ENCODE assay signal across 12 cellular contexts in the genomic region with DNA sequence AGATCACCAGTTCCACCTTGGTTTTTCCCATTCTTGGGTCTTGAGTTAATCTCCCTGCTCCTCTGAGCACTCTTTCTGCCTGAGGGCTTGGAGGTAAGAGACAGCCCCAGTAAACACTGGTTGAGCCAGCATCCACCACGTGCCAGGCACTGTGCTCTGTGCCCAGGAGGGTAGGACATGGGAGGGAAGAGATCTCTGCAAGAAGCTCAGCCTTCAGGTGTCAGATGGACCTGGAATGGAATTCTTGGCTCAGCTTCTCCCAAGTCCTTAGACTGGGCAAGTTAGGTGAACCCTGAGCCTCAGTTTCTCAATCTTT. TPM values are rescaled to one million over a fixed set of nuclear protein-coding genes. Genes with fewer than 3 reads are reported as not detected.
DNase-seq lines count a peak whose midpoint lies in the region; ATAC-seq and TF ChIP-seq lines count a peak whose summit lies in the region.
"Had no signal": no experiment of that assay in that cellular context is flagged by ENCODE, and none has a peak within 500 bp of the region (broad histone marks: within the 10 kb centered on the region; RNA-seq: fewer than 3 reads in every experiment).

No MANE protein-coding gene starts in this region.

- 85% methylated on average over 1 of the region's 1 CpG; no CpG with 5 or more reads in 1 of the 2 experiments for WGBS in endodermal cell (ENCODE audit: insufficient coverage in 1 of 2, insufficient read length in 1 of 2), 2 experiments

- H3K27ac ChIP-seq in AG04450 (ENCODE audit: low read depth, low read length) (peak overlapping the region; percentile 39), PC-3 (ENCODE audit: low read length) (no peak overlapping the region), endodermal cell (ENCODE audit: low read depth, low read length) (no peak overlapping the region), osteoblast (ENCODE audit: low read depth, low read length) (peak overlapping the region; percentile 86)

- no peaks in the 10 kb centered on the region for H3K27me3 ChIP-seq in AG04450 (ENCODE audit: control insufficient read depth, insufficient read depth, low read length)
- H3K27me3 ChIP-seq in PC-3 (ENCODE audit: low read length), result no peaks in the 10 kb centered on the region
- H3K27me3 ChIP-seq in endodermal cell (ENCODE audit: control insufficient read depth, insufficient read depth, low read length, poor library complexity, severe bottlenecking), result no peaks in the 10 kb centered on the region
- no peaks in the 10 kb centered on the region for H3K27me3 ChIP-seq in osteoblast (ENCODE audit: insufficient read depth, low read length)

- no TSS peak for BruUV-seq in PC-3 (replicated peaks; lab: Mats Ljungman, UMichigan)

- peak overlapping the region; percentile 93 for H3K4me3 ChIP-seq in AG04450 (ENCODE audit: low read depth, low read length)
- peak overlapping the region; percentile 96 for H3K4me3 ChIP-seq in PC-3 (ENCODE audit: low read length)
- H3K4me3 ChIP-seq in endodermal cell (ENCODE audit: low read length), result peak overlapping the region; percentile 94
- H3K4me3 ChIP-seq in osteoblast (ENCODE audit: insufficient read depth, low read length), result peak overlapping the region; percentile 87

- H4K20me1 ChIP-seq in PC-3 (ENCODE audit: low read length) (peaks cover 56% of the 10 kb centered on the region), osteoblast (ENCODE audit: insufficient read depth, low read length) (peaks cover 66% of the 10 kb centered on the region)

- peaks cover 85% of the 10 kb centered on the region for H3K79me2 ChIP-seq in PC-3 (ENCODE audit: low read length)
- peaks cover 79% of the 10 kb centered on the region for H3K79me2 ChIP-seq in osteoblast (ENCODE audit: insufficient read depth, low read length)

- no peak overlapping the region for H2AFZ ChIP-seq in PC-3 (ENCODE audit: low read length)
- H2AFZ ChIP-seq in osteoblast (ENCODE audit: low read length), result no peak overlapping the region

- no peaks in the 10 kb centered on the region for H3K27me3 Mint-ChIP-seq in endodermal cell (ENCODE audit: insufficient read depth)

- no peak for DNase-seq in AG04450 (ENCODE audit: low read depth, low spot score)
- no peak for DNase-seq in PC-3
- no peak for DNase-seq in endodermal cell
- no peak for DNase-seq in osteoblast (ENCODE audit: insufficient read length, low spot score, missing footprints)
- DNase-seq in NCI-H187 (lab: John Stamatoyannopoulos, UW), result no peak
- no peak for DNase-seq in activated naive CD4-positive, alpha-beta T cell treated with anti-CD3 and anti-CD28 coated beads, Interleukin-2, amount 50 U/mL, for 72 hours (ENCODE audit: low spot score in 2 of 2)
- no peak for DNase-seq in ureter (ENCODE audit: low spot score)
- DNase-seq: activated CD4-positive, alpha-beta T cell treated with anti-CD3 and anti-CD28 coated beads for 48 hours; anterior cingulate cortex; hippocampal formation; NCI-H2029 had no signal

- no peaks in the 10 kb centered on the region for H3K9me2 ChIP-seq in PC-3 (replicated peaks; ENCODE audit: low read length)

- no peaks in the 10 kb centered on the region for H3K9me3 Mint-ChIP-seq in endodermal cell
- H3K9me3 Mint-ChIP-seq in activated naive CD4-positive, alpha-beta T cell treated with anti-CD3 and anti-CD28 coated beads, Interleukin-2, amount 50 U/mL, for 72 hours, result no peaks in the 10 kb centered on the region

- intact Hi-C loops in PC-3 (cut with micrococcal nuclease), result loop anchor here (5.0 kb wide), 1 partner anchor 34 kb away; no protein-coding TSS in a partner anchor

- H3K9ac ChIP-seq in PC-3 (ENCODE audit: low read length) (no peak overlapping the region), endodermal cell (ENCODE audit: extremely low read depth, low read length, poor library complexity, severe bottlenecking) (no peak overlapping the region)

- ATAC-seq in PC-3 (no peak), GM21423 (IDR thresholded peaks at IDR 0.05; ENCODE audit: unreplicated experiment) (no peak)
- ATAC-seq in activated naive CD4-positive, alpha-beta T cell treated with anti-CD3 and anti-CD28 coated beads, Interleukin-2, amount 50 U/mL, for 72 hours, result no peak

- peaks cover 19% of the 10 kb centered on the region for H3K4me1 Mint-ChIP-seq in endodermal cell

- POLR2A ChIA-PET in AG04450 (lab: Yijun Ruan, JAX), result interaction anchor here (1.2 to 6.2 kb wide), 4 partner anchors 8 to 38 kb away, joined by 3 to 83 read pairs (median 8); no protein-coding TSS in a partner anchor
- POLR2A ChIA-PET in PC-3 (lab: Charles Lee; ENCODE audit: unreplicated experiment), result interaction anchor here (0.6 kb wide), 1 partner anchor 9 kb away, joined by 9 read pairs; no protein-coding TSS in a partner anchor

- TF ChIP-seq CTCF in AG04450 (IDR thresholded peaks at IDR 0.05; ENCODE audit: low read depth, low read length), result no peak
- no peak for TF ChIP-seq CTCF in PC-3 (conservative IDR thresholded peaks at IDR 0.05; ENCODE audit: low read depth, low read length)
- no peak for TF ChIP-seq CTCF in endodermal cell (conservative IDR thresholded peaks at IDR 0.05)
- no peak for TF ChIP-seq CTCF in osteoblast (IDR thresholded peaks at IDR 0.05; ENCODE audit: extremely low read depth, low read depth, low read length)

- H3K36me3 ChIP-seq in PC-3 (ENCODE audit: low read depth, low read length), result peaks cover 17% of the 10 kb centered on the region; the same call in 1 of the 2 replicates
- peaks cover 58% of the 10 kb centered on the region for H3K36me3 ChIP-seq in endodermal cell (ENCODE audit: control insufficient read depth, insufficient read depth, low read length)
- H3K36me3 ChIP-seq in osteoblast (ENCODE audit: insufficient read depth, low read length), result peaks cover 60% of the 10 kb centered on the region

- H3K9me3 ChIP-seq in AG04450 (ENCODE audit: control insufficient read depth, insufficient read depth, low read length), result no peaks in the 10 kb centered on the region; the same call in 1 of the 2 replicates
- no peaks in the 10 kb centered on the region for H3K9me3 ChIP-seq in PC-3 (ENCODE audit: low read length)
- H3K9me3 ChIP-seq in endodermal cell (ENCODE audit: control insufficient read depth, low read length), result no peaks in the 10 kb centered on the region
- H3K9me3 ChIP-seq in osteoblast (ENCODE audit: low read depth, low read length), result no peaks in the 10 kb centered on the region

- H3K36me3 Mint-ChIP-seq in endodermal cell (ENCODE audit: low read depth), result peaks cover 11% of the 10 kb centered on the region
- H3K36me3 Mint-ChIP-seq in activated naive CD4-positive, alpha-beta T cell treated with anti-CD3 and anti-CD28 coated beads, Interleukin-2, amount 50 U/mL, for 72 hours, result peaks cover 0 to 5% of the 10 kb centered on the region in 2 donors

- CTCF ChIA-PET in AG04450 (lab: Charles Lee) (interaction anchor here (0.9 to 2.2 kb wide), 4 partner anchors 21 to 169 kb away, joined by 3 to 10 read pairs (median 4); no protein-coding TSS in a partner anchor), PC-3 (lab: Charles Lee) (no interaction called here)

- H3K4me3 Mint-ChIP-seq in endodermal cell, result no peak overlapping the region

- H3K4me2 ChIP-seq in PC-3 (ENCODE audit: low read length) (peak overlapping the region; percentile 100), osteoblast (ENCODE audit: insufficient read depth, low read length) (peak overlapping the region; percentile 92)

- H3K4me1 ChIP-seq in PC-3 (ENCODE audit: insufficient read depth, low read length), result peaks cover 46% of the 10 kb centered on the region
- peaks cover 10% of the 10 kb centered on the region for H3K4me1 ChIP-seq in endodermal cell (ENCODE audit: control insufficient read depth, insufficient read depth, low read length)
- peaks cover 52% of the 10 kb centered on the region for H3K4me1 ChIP-seq in osteoblast (ENCODE audit: insufficient read depth, low read length)

- H3K27ac Mint-ChIP-seq in endodermal cell, result no peak overlapping the region
- H3K27ac Mint-ChIP-seq in activated naive CD4-positive, alpha-beta T cell treated with anti-CD3 and anti-CD28 coated beads, Interleukin-2, amount 50 U/mL, for 72 hours, result no peak overlapping the region

- no peaks in the 10 kb centered on the region for H3F3A ChIP-seq in PC-3 (ENCODE audit: low read length, unreplicated experiment)

RNA-seq across cellular contexts. Expression of a gene that starts 2.5 kb away (rescaled TPM):
- polyA plus RNA-seq in AG04450 (2011; rRNA removed), result 32.6 and 76.4 TPM in 2 replicates
- polyA minus RNA-seq in AG04450 (2011; rRNA and poly(A)+ RNA removed), result 111 and 154 TPM in 2 replicates
- total RNA-seq in PC-3 (2014; rRNA removed), result 103 and 108 TPM in 2 replicates
- 100 to 1,000 TPM; 127 to 161 TPM for total RNA-seq in endodermal cell
- polyA plus RNA-seq in endodermal cell (2013, experiment 1 of 2), result 116 TPM
- 102 TPM for polyA plus RNA-seq in endodermal cell (2013, experiment 2 of 2)
- 38.9 and 47.4 TPM in 2 replicates for total RNA-seq in osteoblast
- 100 to 1,000 TPM in 1 of 2 donors, 10 to 100 TPM in 1; 75.9 to 146 TPM for total RNA-seq in activated naive CD4-positive, alpha-beta T cell treated with anti-CD3 and anti-CD28 coated beads, Interleukin-2, amount 50 U/mL, for 72 hours
- 169 TPM for total RNA-seq in ureter

RNA-seq across cellular contexts. Expression of a gene that starts 21.1 kb away (rescaled TPM):
- polyA plus RNA-seq in AG04450 (2011; rRNA removed), result 3.1 and 4.2 TPM in 2 replicates
- 6.9 and 7.0 TPM in 2 replicates for polyA minus RNA-seq in AG04450 (2011; rRNA and poly(A)+ RNA removed)
- total RNA-seq in PC-3 (2014; rRNA removed) (6.9 and 7.7 TPM in 2 replicates), endodermal cell (1 to 10 TPM; 1.9 to 3.6 TPM), osteoblast (1.2 and 1.4 TPM in 2 replicates), ureter (0.57 TPM)
- polyA plus RNA-seq in endodermal cell (2013, experiment 1 of 2), result 26.5 TPM
- 21.7 TPM for polyA plus RNA-seq in endodermal cell (2013, experiment 2 of 2)
- 1 to 10 TPM in 1 of 2 donors, under 1 TPM in 1; 0.77 to 2.1 TPM for total RNA-seq in activated naive CD4-positive, alpha-beta T cell treated with anti-CD3 and anti-CD28 coated beads, Interleukin-2, amount 50 U/mL, for 72 hours

RNA-seq across cellular contexts. Expression of a gene that starts 25.1 kb away (rescaled TPM):
- 0.09 TPM in 1 of 2 replicates, not detected in the other for polyA plus RNA-seq in AG04450 (2011; rRNA removed)
- polyA minus RNA-seq in AG04450 (2011; rRNA and poly(A)+ RNA removed), result 0.30 TPM in 1 of 2 replicates, not detected in the other
- total RNA-seq in PC-3 (2014; rRNA removed) (43.9 and 46.4 TPM in 2 replicates), endodermal cell (100 to 1,000 TPM in 1 of 2 donors, 10 to 100 TPM in 1; 70.0 to 103 TPM), osteoblast (not detected in 2 replicates), ureter (24.9 TPM)
- 8.4 TPM for polyA plus RNA-seq in endodermal cell (2013, experiment 1 of 2)
- 5.8 TPM for polyA plus RNA-seq in endodermal cell (2013, experiment 2 of 2)
- 1 to 10 TPM; 1.8 to 2.4 TPM for total RNA-seq in activated naive CD4-positive, alpha-beta T cell treated with anti-CD3 and anti-CD28 coated beads, Interleukin-2, amount 50 U/mL, for 72 hours

RNA-seq across cellular contexts. Expression of a gene that starts 59.7 kb away (rescaled TPM):
- not detected in 2 replicates for polyA plus RNA-seq in AG04450 (2011; rRNA removed)
- polyA minus RNA-seq in AG04450 (2011; rRNA and poly(A)+ RNA removed), result not detected in 2 replicates
- total RNA-seq in PC-3 (2014; rRNA removed) (not detected in 2 replicates), endodermal cell (under 1 TPM in 1 of 2 donors, not detected in 1; 0.37 TPM), osteoblast (not detected in 2 replicates), ureter (0.55 TPM)
- polyA plus RNA-seq in endodermal cell (2013, experiment 1 of 2), result not detected
- polyA plus RNA-seq in endodermal cell (2013, experiment 2 of 2), result not detected
- not detected for total RNA-seq in activated naive CD4-positive, alpha-beta T cell treated with anti-CD3 and anti-CD28 coated beads, Interleukin-2, amount 50 U/mL, for 72 hours

Comparison
In these comparisons a context has a peak if more than half of its experiments do, and no peak if none do; other contexts are left out.
1. H3K27ac ChIP-seq: peak in AG04450 (single experiment) and osteoblast (single experiment); none in PC-3 (single experiment) and endodermal cell (single experiment).
2. Peak in every context shown above with its lines, with median percentiles within 50 percentile points of each other: H3K4me3 ChIP-seq.